21 cellular contexts compared by ENCODE assay signal in the genomic region with DNA sequence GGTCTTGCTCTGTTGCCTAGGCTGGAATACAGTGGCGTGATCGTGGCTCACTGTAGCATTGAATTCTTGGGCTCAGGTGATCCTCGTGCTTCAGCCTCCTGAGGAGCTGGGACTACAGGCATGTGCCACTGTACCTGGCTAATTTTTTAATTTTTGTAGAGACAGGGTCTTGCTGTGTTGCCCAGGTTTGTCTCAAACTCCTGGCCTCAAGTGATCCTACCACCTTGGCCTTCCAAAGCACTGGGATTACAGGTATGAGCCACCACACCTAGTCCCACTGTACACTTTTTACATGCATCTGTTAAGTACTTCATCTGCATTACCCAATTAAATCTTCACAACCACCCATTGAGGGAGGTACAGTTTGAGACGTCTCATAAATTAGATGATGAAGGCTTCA. TPM values are rescaled to one million over a fixed set of nuclear protein-coding genes. Genes with fewer than 3 reads are reported as not detected.
A peak's percentile ranks its signal among the peaks of the same experiment; 100 is the strongest.
DNase-seq lines count a peak whose midpoint lies in the region; ATAC-seq, FAIRE-seq and TF ChIP-seq lines count a peak whose summit lies in the region.
"Had no signal": no experiment of that assay in that cellular context is flagged by ENCODE, and none has a peak within 500 bp of the region (broad histone marks: within the 10 kb centered on the region; RNA-seq: fewer than 3 reads in every experiment).

No MANE protein-coding gene starts in this region.

- POLR2A ChIA-PET in WTC11 (lab: Charles Lee), result no interaction called here
- POLR2A ChIA-PET in naive thymus-derived CD4-positive, alpha-beta T cell (lab: Charles Lee), result interaction anchor here (1.5 to 1.8 kb wide), 2 partner anchors 12 to 13 kb away, joined by 3 to 7 read pairs; no protein-coding TSS in a partner anchor

- H3K4me1 Mint-ChIP-seq in T-helper 1 cell treated with Interleukin-12 subunit alpha and Interleukin-12 subunit beta and Interleukin-4 antibody, amounts not matched to agents 30 μg/mL and 1 μg/mL, for 36 hours (ENCODE audit: low read depth), result peaks cover 32% of the 10 kb centered on the region
- peaks cover 95% of the 10 kb centered on the region for H3K4me1 Mint-ChIP-seq in WTC11
- peaks cover 59 to 100% (median 98%) of the 10 kb centered on the region in 7 donors for H3K4me1 Mint-ChIP-seq in naive thymus-derived CD4-positive, alpha-beta T cell

- no peaks in the 10 kb centered on the region for H3K27me3 Mint-ChIP-seq in T-helper 1 cell treated with Interleukin-12 subunit alpha and Interleukin-12 subunit beta and Interleukin-4 antibody, amounts not matched to agents 30 μg/mL and 1 μg/mL, for 36 hours (ENCODE audit: low read depth)
- H3K27me3 Mint-ChIP-seq in WTC11 (ENCODE audit: low read depth), result no peaks in the 10 kb centered on the region
- H3K27me3 Mint-ChIP-seq in naive thymus-derived CD4-positive, alpha-beta T cell, result no peaks in the 10 kb centered on the region
- H3K27me3 Mint-ChIP-seq: CD4-positive, alpha-beta memory T cell had no signal

- H3K4me1 ChIP-seq in naive thymus-derived CD4-positive, alpha-beta T cell (ENCODE audit: control insufficient read depth in 2 of 2, insufficient read depth in 2 of 2, low read length in 2 of 2), result peaks cover 3 to 57% of the 10 kb centered on the region in 2 donors
- H3K4me1 ChIP-seq in subcutaneous abdominal adipose tissue (ENCODE audit: control insufficient read depth in 5 of 5, insufficient read depth in 5 of 5, low read length in 5 of 5) (peaks cover 0 to 92% (median 72%) of the 10 kb centered on the region in 5 donors), kidney (ENCODE audit: control insufficient read depth in 1 of 2, insufficient read depth in 1 of 2, low read depth in 1 of 2, low read length in 2 of 2) (peaks cover 35 to 55% of the 10 kb centered on the region in 2 donors)

- TF ChIP-seq CTCF in WTC11 (IDR thresholded peaks at IDR 0.05) (no peak), kidney (IDR thresholded peaks at IDR 0.05; ENCODE audit: borderline replicate concordance, extremely low read depth, insufficient read depth) (no peak)

- H3K36me3 Mint-ChIP-seq in T-helper 1 cell treated with Interleukin-12 subunit alpha and Interleukin-12 subunit beta and Interleukin-4 antibody, amounts not matched to agents 30 μg/mL and 1 μg/mL, for 36 hours (ENCODE audit: low read depth), result peaks cover 11% of the 10 kb centered on the region
- H3K36me3 Mint-ChIP-seq in WTC11, result peaks cover 11% of the 10 kb centered on the region; the same call in 1 of the 2 replicates
- peaks cover 4 to 31% (median 14%) of the 10 kb centered on the region in 5 donors for H3K36me3 Mint-ChIP-seq in naive thymus-derived CD4-positive, alpha-beta T cell

- H3K27ac Mint-ChIP-seq in T-helper 1 cell treated with Interleukin-12 subunit alpha and Interleukin-12 subunit beta and Interleukin-4 antibody, amounts not matched to agents 30 μg/mL and 1 μg/mL, for 36 hours, result peak overlapping the region; percentile 6
- peak overlapping the region; percentile 13; the same call in 1 of the 2 replicates for H3K27ac Mint-ChIP-seq in WTC11
- H3K27ac Mint-ChIP-seq in naive thymus-derived CD4-positive, alpha-beta T cell, result peak overlapping the region in 2 of 9 donors; percentile 8 to 48

- H3K4me3 ChIP-seq in naive thymus-derived CD4-positive, alpha-beta T cell (ENCODE audit: low read length), result no peak overlapping the region
- no peak overlapping the region for H3K4me3 ChIP-seq in subcutaneous abdominal adipose tissue (ENCODE audit: low read depth in 1 of 5, low read length in 5 of 5)
- no peak overlapping the region for H3K4me3 ChIP-seq in kidney (ENCODE audit: low read length in 2 of 2)
- H3K4me3 ChIP-seq: A549, GM23248 had no signal

- ATAC-seq in WTC11, result no peak
- no peak for ATAC-seq in naive thymus-derived CD4-positive, alpha-beta T cell
- ATAC-seq: A549 had no signal

- no peak for FAIRE-seq in kidney (lab: Jason Lieb, UNC)
- FAIRE-seq: A549, GM12892, GM18507, H54 had no signal

- no peaks in the 10 kb centered on the region for H3K36me3 ChIP-seq in naive thymus-derived CD4-positive, alpha-beta T cell (ENCODE audit: control insufficient read depth in 2 of 3, insufficient read depth in 3 of 3, low read length in 3 of 3)
- peaks cover 0 to 8% (median 4%) of the 10 kb centered on the region in 5 donors for H3K36me3 ChIP-seq in subcutaneous abdominal adipose tissue (ENCODE audit: control insufficient read depth in 5 of 5, insufficient read depth in 5 of 5, low read length in 5 of 5)
- no peaks in the 10 kb centered on the region for H3K36me3 ChIP-seq in kidney (ENCODE audit: control insufficient read depth in 1 of 2, insufficient read depth in 2 of 2, low read length in 2 of 2)

- H3K9ac ChIP-seq in subcutaneous abdominal adipose tissue (ENCODE audit: low read length in 5 of 5) (no peak overlapping the region), kidney (ENCODE audit: low read length in 2 of 2) (no peak overlapping the region)
- H3K9ac ChIP-seq: GM23248 had no signal

- no peaks in the 10 kb centered on the region for H3K9me3 ChIP-seq in naive thymus-derived CD4-positive, alpha-beta T cell (ENCODE audit: control insufficient read depth in 2 of 3, low read length in 3 of 3)
- H3K9me3 ChIP-seq in subcutaneous abdominal adipose tissue (ENCODE audit: control insufficient read depth in 5 of 5, low read length in 5 of 5), result no peaks in the 10 kb centered on the region
- H3K9me3 ChIP-seq in kidney (ENCODE audit: control insufficient read depth in 1 of 2, low read length in 2 of 2), result no peaks in the 10 kb centered on the region
- H3K9me3 ChIP-seq: A549 had no signal

- no peak overlapping the region for H3K27ac ChIP-seq in naive thymus-derived CD4-positive, alpha-beta T cell (ENCODE audit: low read depth, low read length)
- H3K27ac ChIP-seq in subcutaneous abdominal adipose tissue (ENCODE audit: low read depth, low read length) (peak overlapping the region; percentile 2), kidney (ENCODE audit: low read depth in 2 of 2, low read length in 2 of 2) (no peak overlapping the region)
- H3K27ac ChIP-seq: 22Rv1, A549, C4-2B, GM23248 had no signal

- DNase-seq in T-helper 1 cell (no peak), WTC11 (ENCODE audit: low spot score) (no peak), NCI-H1092 (lab: John Stamatoyannopoulos, UW) (no peak), cerebellar nuclear complex (lab: John Stamatoyannopoulos, UW) (no peak), kidney (no peak)
- no peak for DNase-seq in naive thymus-derived CD4-positive, alpha-beta T cell
- DNase-seq: AML-193; CD4-positive, alpha-beta memory T cell; DMS153; DMS79; GDM1; GM23248; HCEC 1CT had no signal

- no peaks in the 10 kb centered on the region for H3K9me3 Mint-ChIP-seq in T-helper 1 cell treated with Interleukin-12 subunit alpha and Interleukin-12 subunit beta and Interleukin-4 antibody, amounts not matched to agents 30 μg/mL and 1 μg/mL, for 36 hours
- H3K9me3 Mint-ChIP-seq in WTC11, result no peaks in the 10 kb centered on the region
- H3K9me3 Mint-ChIP-seq in naive thymus-derived CD4-positive, alpha-beta T cell, result no peaks in the 10 kb centered on the region
- H3K9me3 Mint-ChIP-seq: CD4-positive, alpha-beta memory T cell had no signal

- H3K4me3 Mint-ChIP-seq in T-helper 1 cell treated with Interleukin-12 subunit alpha and Interleukin-12 subunit beta and Interleukin-4 antibody, amounts not matched to agents 30 μg/mL and 1 μg/mL, for 36 hours, result no peak overlapping the region
- H3K4me3 Mint-ChIP-seq in WTC11, result peak overlapping the region; percentile 14
- H3K4me3 Mint-ChIP-seq in naive thymus-derived CD4-positive, alpha-beta T cell, result peak overlapping the region in 6 of 10 donors; percentile 7 to 60 (median 18)

- CTCF ChIA-PET in WTC11 (lab: Charles Lee), result interaction anchor here (0.6 kb wide), 1 partner anchor 22 kb away, joined by 4 read pairs; no protein-coding TSS in a partner anchor
- CTCF ChIA-PET in naive thymus-derived CD4-positive, alpha-beta T cell (lab: Charles Lee), result no interaction called here

- no peaks in the 10 kb centered on the region for H3K27me3 ChIP-seq in naive thymus-derived CD4-positive, alpha-beta T cell (ENCODE audit: control insufficient read depth in 2 of 2, insufficient read depth in 2 of 2, low read length in 2 of 2)
- H3K27me3 ChIP-seq in subcutaneous abdominal adipose tissue (ENCODE audit: control insufficient read depth in 5 of 5, insufficient read depth in 4 of 5, low read length in 5 of 5), result no peaks in the 10 kb centered on the region

- intact Hi-C loops in naive thymus-derived CD4-positive, alpha-beta T cell (cut with micrococcal nuclease), result loop anchor here in 1 of 2 donors (2.0 kb wide), 1 partner anchor 19 kb away; no protein-coding TSS in a partner anchor
- intact Hi-C loops in kidney (cut with DNase I), result no loop called here

TF ChIP-seq in WTC11, 78 proteins besides CTCF, POLR2A, EP300 and RAD21:
- TF ChIP-seq IRF2 (CRISPR knock-in tag; IDR thresholded peaks at IDR 0.05; ENCODE audit: borderline replicate concordance, low read depth) (no peak), SP1 (CRISPR knock-in tag; conservative IDR thresholded peaks at IDR 0.05) (no peak), TCF7 (CRISPR knock-in tag; IDR thresholded peaks at IDR 0.05; ENCODE audit: low read depth) (no peak), ZNF121 (CRISPR knock-in tag; IDR thresholded peaks at IDR 0.05) (peak; percentile 74)
TF ChIP-seq in WTC11: peak in this region for 1.

RNA-seq across cellular contexts. Expression of gene TNRC6A, which starts 12.4 kb away (rescaled TPM):
- total RNA-seq in WTC11 (2021), result 76.8 to 86.3 TPM (median 77.4 TPM) in 3 replicates
- 100 to 1,000 TPM in 1 of 5 experiments, 10 to 100 TPM in 4; 46.9 to 110 (median 77.8) TPM for total RNA-seq in naive thymus-derived CD4-positive, alpha-beta T cell
- 10 to 100 TPM; 13.4 to 19.8 TPM for polyA plus RNA-seq in naive thymus-derived CD4-positive, alpha-beta T cell
- total RNA-seq in kidney, result 61.9 TPM
- 8.0 TPM for polyA plus RNA-seq in kidney (ENCODE audit: insufficient read depth, low read depth, low replicate concordance)
